ENCODE assay signal across 29 cellular contexts in the genomic region with DNA sequence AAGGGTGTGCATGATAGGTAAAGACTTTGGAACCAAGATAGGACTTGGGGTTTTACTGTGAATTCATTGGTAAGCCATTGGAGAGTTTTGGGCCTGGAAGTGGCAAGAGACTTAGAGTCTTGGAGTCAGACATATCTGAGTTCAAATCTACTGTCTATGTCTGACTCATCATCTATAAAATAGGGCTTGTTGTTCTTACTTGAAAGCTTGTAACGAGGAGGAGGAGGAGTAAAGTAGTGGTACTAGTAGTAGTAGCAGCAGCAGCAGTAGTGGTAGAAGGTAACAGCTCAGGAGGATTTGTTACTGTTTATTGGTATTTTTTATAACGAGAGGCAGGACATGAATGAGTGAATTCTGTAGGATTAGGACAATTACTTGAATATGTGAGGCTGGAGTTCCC.
A peak's percentile ranks its signal among the peaks of the same experiment; 100 is the strongest.
DNase-seq lines count a peak whose midpoint lies in the region; ATAC-seq, FAIRE-seq and TF ChIP-seq lines count a peak whose summit lies in the region.
"Had no signal": no experiment of that assay in that cellular context is flagged by ENCODE, and none has a peak within 500 bp of the region (broad histone marks: within the 10 kb centered on the region; RNA-seq: fewer than 3 reads in every experiment).

No MANE protein-coding gene starts in this region.

- H3K27ac Mint-ChIP-seq in MCF 10A (ENCODE audit: low read depth, unreplicated experiment): no peak overlapping the region
- H3K27ac Mint-ChIP-seq in astrocyte (ENCODE audit: unreplicated experiment): peak overlapping the region; percentile 22
- no peak overlapping the region for H3K27ac Mint-ChIP-seq in Calu3 (ENCODE audit: unreplicated experiment)
- H3K27ac Mint-ChIP-seq: CD14-positive monocyte had no signal

- no peaks in the 10 kb centered on the region for H3K4me1 ChIP-seq in mammary epithelial cell (ENCODE audit: insufficient read depth, low read length)
- H3K4me1 ChIP-seq in astrocyte (ENCODE audit: insufficient read depth, low read length): no peaks in the 10 kb centered on the region
- no peaks in the 10 kb centered on the region for H3K4me1 ChIP-seq in Peyer's patch

- H3K9ac ChIP-seq in mammary epithelial cell (ENCODE audit: insufficient read depth, low read length) (no peak overlapping the region), astrocyte (ENCODE audit: low read length) (no peak overlapping the region)

- dilution Hi-C loops in mammary epithelial cell (cut with HindIII; ENCODE audit: low sequenced_read_pairs): no loop called here

- H4K20me1 ChIP-seq in mammary epithelial cell (ENCODE audit: insufficient read depth, low read length): no peaks in the 10 kb centered on the region
- H4K20me1 ChIP-seq in astrocyte (ENCODE audit: insufficient read depth, low read length): peaks cover 16% of the 10 kb centered on the region

- peaks cover 7% of the 10 kb centered on the region for H3K4me1 Mint-ChIP-seq in MCF 10A (ENCODE audit: insufficient read depth, unreplicated experiment)
- H3K4me1 Mint-ChIP-seq in astrocyte (ENCODE audit: low read depth, unreplicated experiment): peaks cover 12% of the 10 kb centered on the region
- no peaks in the 10 kb centered on the region for H3K4me1 Mint-ChIP-seq in Calu3 (ENCODE audit: low read depth, unreplicated experiment)
- H3K4me1 Mint-ChIP-seq: CD14-positive monocyte had no signal

- in situ Hi-C loops in mammary epithelial cell (cut with MboI; ENCODE audit: low sequenced_read_pairs in 2 of 2): no loop called here

- H2AFZ ChIP-seq in mammary epithelial cell (ENCODE audit: low read depth, low read length) (no peak overlapping the region), astrocyte (ENCODE audit: low read depth, low read length) (no peak overlapping the region)

- 59% methylated on average over 2 of the region's 2 CpGs for WGBS in mammary epithelial cell (ENCODE audit: low coverage, missing lambda C conversion rate)

- no peak for ATAC-seq in HG03457 (IDR thresholded peaks at IDR 0.05; ENCODE audit: unreplicated experiment)
- ATAC-seq: Right ventricle myocardium inferior had no signal

- BruUV-seq in mammary epithelial cell (replicated peaks; lab: Mats Ljungman, UMichigan) (no TSS peak), MCF 10A (replicated peaks; lab: Mats Ljungman, UMichigan) (no TSS peak), Calu3 (replicated peaks; lab: Mats Ljungman, UMichigan) (no TSS peak)

- TF ChIP-seq CTCF in mammary epithelial cell (conservative IDR thresholded peaks at IDR 0.05 in 1 of 2, IDR thresholded peaks at IDR 0.05 in 1 of 2; ENCODE audit: extremely low read depth in 1 of 2, insufficient read depth in 1 of 2, low read depth in 1 of 2, low read length in 2 of 2) (no peak), MCF 10A (IDR thresholded peaks at IDR 0.05; ENCODE audit: unreplicated experiment) (no peak), astrocyte (IDR thresholded peaks at IDR 0.05; ENCODE audit: insufficient read depth, low read depth, low read length) (no peak), Peyer's patch (IDR thresholded peaks at IDR 0.05) (no peak), Calu3 (IDR thresholded peaks at IDR 0.05; ENCODE audit: unreplicated experiment) (no peak)

- no peaks in the 10 kb centered on the region for H3K36me3 Mint-ChIP-seq in MCF 10A (ENCODE audit: insufficient read depth, unreplicated experiment)
- no peaks in the 10 kb centered on the region for H3K36me3 Mint-ChIP-seq in astrocyte (ENCODE audit: low read depth, unreplicated experiment)
- no peaks in the 10 kb centered on the region for H3K36me3 Mint-ChIP-seq in Calu3 (ENCODE audit: insufficient read depth, unreplicated experiment)
- H3K36me3 Mint-ChIP-seq: CD14-positive monocyte had no signal

- H3K9me3 Mint-ChIP-seq in MCF 10A (ENCODE audit: unreplicated experiment): no peaks in the 10 kb centered on the region
- H3K9me3 Mint-ChIP-seq in astrocyte (ENCODE audit: unreplicated experiment): no peaks in the 10 kb centered on the region
- H3K9me3 Mint-ChIP-seq in Calu3 (ENCODE audit: low read depth, unreplicated experiment): no peaks in the 10 kb centered on the region

- CTCF ChIA-PET in mammary epithelial cell (lab: Charles Lee; ENCODE audit: low non-redundant PET): interaction anchor here (0.7 kb wide), 1 partner anchor 18 kb away, joined by 3 read pairs; no protein-coding TSS in a partner anchor
- CTCF ChIA-PET in MCF 10A (lab: Yijun Ruan, JAX): interaction anchor here (0.6 to 1.5 kb wide), 4 partner anchors 10 to 144 kb away, joined by 3 to 8 read pairs (median 4); no protein-coding TSS in a partner anchor
- CTCF ChIA-PET in Calu3 (lab: Charles Lee): no interaction called here

- FAIRE-seq in astrocyte (lab: Jason Lieb, UNC): no peak
- FAIRE-seq: A204.1, G401.6, GM12892, RCC 7860 had no signal

- POLR2A ChIA-PET in MCF 10A (lab: Yijun Ruan, JAX): interaction anchor here (0.6 to 1.1 kb wide), 2 partner anchors 14 to 40 kb away, joined by 4 read pairs; no protein-coding TSS in a partner anchor

- intact Hi-C loops in mammary epithelial cell (cut with micrococcal nuclease) (no loop called here), MCF 10A (cut with micrococcal nuclease) (no loop called here), Calu3 (cut with micrococcal nuclease; ENCODE audit: unreplicated experiment) (no loop called here)

- H3K4me2 ChIP-seq in mammary epithelial cell (ENCODE audit: insufficient read depth, low read depth, low read length) (no peak overlapping the region), astrocyte (ENCODE audit: low read length) (no peak overlapping the region)

- no peaks in the 10 kb centered on the region for H3K27me3 ChIP-seq in mammary epithelial cell (ENCODE audit: insufficient read depth, low read length)
- no peaks in the 10 kb centered on the region for H3K27me3 ChIP-seq in astrocyte (ENCODE audit: insufficient read depth, low read length)
- no peaks in the 10 kb centered on the region for H3K27me3 ChIP-seq in Peyer's patch

- DNase-seq in mammary epithelial cell (peak; percentile 32), MCF 10A (ENCODE audit: unreplicated experiment) (no peak), HT1080 (ENCODE audit: low read depth) (peak; percentile 30), astrocyte (ENCODE audit: low read depth) (no peak), Peyer's patch (no peak), NCI-H1436 (lab: John Stamatoyannopoulos, UW) (no peak), Calu3 (no peak)
- DNase-seq: DMS 273 treated with DMSO at 0.1 percent for 48 hours; DMS79 treated with DMSO at 0.1 percent for 48 hours; GOT3; KBM-7; MV-4-11; NCI-H1105 treated with DMSO at 0.1 percent for 48 hours; NCI-H1694; NCI-H2081; NCI-H2171; NCI-H345; NCI-H524; NCI-H774; NK-92 treated with Interleukin-12 subunit alpha and Interleukin-12 subunit beta, amount 100 ng/mL, for 24 hours; SW 1271 had no signal

- H3K79me2 ChIP-seq in mammary epithelial cell (ENCODE audit: insufficient read depth, low read length) (peaks cover 4% of the 10 kb centered on the region), astrocyte (ENCODE audit: insufficient read depth, low read length) (peaks cover 4% of the 10 kb centered on the region)

- H3K27ac ChIP-seq in mammary epithelial cell (ENCODE audit: insufficient read depth, low read depth, low read length) (no peak overlapping the region), astrocyte (ENCODE audit: low read depth, low read length) (no peak overlapping the region), Peyer's patch (no peak overlapping the region)
- H3K27ac ChIP-seq: HL-60 had no signal

- H3K27me3 Mint-ChIP-seq in MCF 10A (ENCODE audit: insufficient read depth, unreplicated experiment) (no peaks in the 10 kb centered on the region), astrocyte (ENCODE audit: low read depth, unreplicated experiment) (no peaks in the 10 kb centered on the region), Calu3 (ENCODE audit: unreplicated experiment) (no peaks in the 10 kb centered on the region)

- TF ChIP-seq POLR2A in Peyer's patch (IDR thresholded peaks at IDR 0.05): no peak

- H3K4me3 ChIP-seq in mammary epithelial cell (replicated peaks in 1 of 3; ENCODE audit: insufficient read depth in 1 of 3, low read depth in 2 of 3, low read length in 3 of 3) (no peak overlapping the region), astrocyte (ENCODE audit: insufficient read depth, low read depth, low read length) (no peak overlapping the region), Peyer's patch (no peak overlapping the region)

- H3K9me3 ChIP-seq in mammary epithelial cell (replicated peaks; ENCODE audit: insufficient read depth, low read length) (no peaks in the 10 kb centered on the region), astrocyte (ENCODE audit: insufficient read depth, low read depth, low read length) (no peaks in the 10 kb centered on the region), Peyer's patch (no peaks in the 10 kb centered on the region)

- H3K4me3 Mint-ChIP-seq in MCF 10A (ENCODE audit: unreplicated experiment) (no peak overlapping the region), astrocyte (ENCODE audit: unreplicated experiment) (no peak overlapping the region), Calu3 (ENCODE audit: low read depth, unreplicated experiment) (no peak overlapping the region)
- H3K4me3 Mint-ChIP-seq: CD14-positive monocyte had no signal

- H3K36me3 ChIP-seq in mammary epithelial cell (ENCODE audit: insufficient read depth, low read length) (no peaks in the 10 kb centered on the region), astrocyte (ENCODE audit: insufficient read depth, low read length) (no peaks in the 10 kb centered on the region), Peyer's patch (no peaks in the 10 kb centered on the region)

Comparison
In these comparisons a context has a peak if more than half of its experiments do, and no peak if none do; other contexts are left out.
1. DNase-seq: peak in mammary epithelial cell (single experiment) and HT1080 (single experiment); none in MCF 10A (single experiment), astrocyte (single experiment), Peyer's patch (0 of 3), NCI-H1436 (single experiment) and Calu3 (single experiment).